2 cellular contexts compared by ENCODE assay signal in the genomic region with DNA sequence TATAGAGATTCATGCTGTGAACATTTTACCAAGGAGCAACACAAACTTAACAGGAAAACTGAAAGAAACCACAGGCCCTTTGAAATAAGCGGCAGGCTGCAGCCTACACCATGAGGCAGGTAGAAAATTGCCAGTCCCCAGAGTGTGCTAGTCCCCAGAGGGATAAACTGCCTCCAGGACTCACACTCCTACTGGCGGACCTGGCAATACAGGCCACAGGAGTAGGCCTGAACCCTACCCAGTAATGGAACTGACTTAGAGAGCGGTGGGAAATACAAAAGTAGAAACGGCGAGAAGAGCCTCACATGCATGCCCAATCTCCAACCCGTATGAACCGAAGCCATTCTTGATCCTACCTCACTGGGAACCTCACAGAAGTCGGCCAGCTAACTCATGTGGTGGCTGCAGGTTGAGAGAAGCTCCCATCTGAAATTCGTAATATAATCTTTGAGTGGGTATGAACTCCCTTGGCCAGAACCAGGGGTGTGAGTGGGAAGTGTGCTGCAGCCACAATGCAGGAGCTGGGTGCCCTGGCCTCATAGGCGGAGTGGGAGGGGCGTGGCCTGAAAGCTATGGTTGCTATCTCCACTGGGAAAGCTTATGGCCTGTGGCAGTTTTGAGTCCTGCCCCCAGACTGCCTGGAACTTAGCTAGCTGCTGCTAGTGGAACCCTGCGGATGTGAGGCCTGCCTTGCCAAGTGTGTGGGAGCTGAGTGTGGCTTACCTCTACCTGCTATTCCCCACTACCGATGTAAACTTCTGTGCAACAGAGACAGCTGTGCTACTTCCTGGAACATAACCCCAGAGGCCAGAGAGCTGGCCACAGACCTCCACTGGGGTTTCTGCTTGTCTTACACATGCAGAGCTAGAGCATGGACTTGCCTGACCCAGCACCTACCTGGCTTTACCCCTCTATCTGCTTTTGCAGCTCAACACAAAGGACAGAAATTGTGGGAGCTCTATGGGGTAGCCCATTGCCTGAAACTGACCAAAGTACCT.
TF ChIP-seq lines count a peak whose summit lies in the region.

No MANE protein-coding gene starts in this region.

TF ChIP-seq in HEK293, 187 proteins besides CTCF, POLR2A, EP300 and RAD21:
- TF ChIP-seq EGR2 (tag by site-specific recombination; IDR thresholded peaks at IDR 0.05; ENCODE audit: low read depth) = peak; percentile 76
- peak; percentile 79 for TF ChIP-seq ZFHX2 (tag by site-specific recombination; conservative IDR thresholded peaks at IDR 0.05)
- no peak for TF ChIP-seq ZNF596 (tag by site-specific recombination; IDR thresholded peaks at IDR 0.05)

TF ChIP-seq in GM12878, 131 proteins besides CTCF, POLR2A, EP300 and RAD21:
- TF ChIP-seq SPI1 (IDR thresholded peaks at IDR 0.05; ENCODE audit: borderline replicate concordance, insufficient read depth, low read depth, low read length) = no peak
- no peak for TF ChIP-seq SMAD5 (IDR thresholded peaks at IDR 0.05; ENCODE audit: low read depth)
- peak; percentile 65 for TF ChIP-seq MEF2B (IDR thresholded peaks at IDR 0.05; ENCODE audit: partially characterized antibody, poor library complexity, severe bottlenecking)
